ENCODE assay signal across 8 cellular contexts in genomic region chr9:127455299-127455992, GRCh38. TPM values are rescaled to one million over a fixed set of nuclear protein-coding genes. Genes with fewer than 3 reads are reported as not detected.
DNase-seq lines count a peak whose midpoint lies in the region; ATAC-seq and TF ChIP-seq lines count a peak whose summit lies in the region.

No MANE protein-coding gene starts in this region.

- H3K4me3 Mint-ChIP-seq in activated naive CD4-positive, alpha-beta T cell treated with anti-CD3 and anti-CD28 coated beads, Interleukin-2, amount 10 ng/mL, durations not matched to agents 7 days and 5 days: no peak overlapping the region
- peak overlapping the region in 5 of 8 donors; percentile 26 to 79 (median 56) for H3K4me3 Mint-ChIP-seq in naive B cell

- H3K4me1 Mint-ChIP-seq in activated naive CD4-positive, alpha-beta T cell treated with anti-CD3 and anti-CD28 coated beads, Interleukin-2, amount 10 ng/mL, durations not matched to agents 7 days and 5 days: peaks cover 18% of the 10 kb centered on the region
- H3K4me1 Mint-ChIP-seq in naive B cell: peaks cover 25 to 33% (median 27%) of the 10 kb centered on the region in 3 donors

- H3K4me3 ChIP-seq in DOHH2 (ENCODE audit: low read length): peak overlapping the region; percentile 35
- H3K4me3 ChIP-seq in Karpas-422 (ENCODE audit: low read length): no peak overlapping the region

- H3K4me1 ChIP-seq in DOHH2 (ENCODE audit: control insufficient read depth, low read length): peaks cover 16% of the 10 kb centered on the region
- H3K4me1 ChIP-seq in Karpas-422 (ENCODE audit: low read length): peaks cover 22% of the 10 kb centered on the region

- H3K27ac ChIP-seq in DOHH2 (ENCODE audit: low read depth, low read length) (peak overlapping the region; percentile 36), Karpas-422 (ENCODE audit: low read length) (0 out of 2 replicates have a peak overlapping the region, but pooled peaks have one; percentile 29)

- CTCF ChIA-PET in activated naive CD4-positive, alpha-beta T cell treated with anti-CD3 and anti-CD28 coated beads, Interleukin-2, amount 10 ng/mL, durations not matched to agents 7 days and 5 days (lab: Charles Lee): interaction anchor here (0.7 to 1.7 kb wide), 10 partner anchors 10 to 498 kb away, joined by 3 to 7 read pairs (median 3); no protein-coding TSS in a partner anchor

- TF ChIP-seq CTCF in DOHH2 (IDR thresholded peaks at IDR 0.05; ENCODE audit: low read depth, low read length, poor library complexity, severe bottlenecking): peak; percentile 59

- peaks cover 4% of the 10 kb centered on the region for H3K27me3 Mint-ChIP-seq in activated naive CD4-positive, alpha-beta T cell treated with anti-CD3 and anti-CD28 coated beads, Interleukin-2, amount 10 ng/mL, durations not matched to agents 7 days and 5 days
- H3K27me3 Mint-ChIP-seq in naive B cell: no peaks in the 10 kb centered on the region

- H3K4me2 ChIP-seq in DOHH2 (ENCODE audit: low read length) (peak overlapping the region; percentile 46), Karpas-422 (ENCODE audit: low read depth, low read length, poor library complexity, severe bottlenecking) (peak overlapping the region; percentile 22)

- no peaks in the 10 kb centered on the region for H3K27me3 ChIP-seq in DOHH2 (ENCODE audit: control insufficient read depth, low read length)
- H3K27me3 ChIP-seq in Karpas-422 (ENCODE audit: low read length): no peaks in the 10 kb centered on the region

- no peak for ATAC-seq in naive B cell (ENCODE audit: low read depth in 2 of 2)

- H3K27ac Mint-ChIP-seq in activated naive CD4-positive, alpha-beta T cell treated with anti-CD3 and anti-CD28 coated beads, Interleukin-2, amount 10 ng/mL, durations not matched to agents 7 days and 5 days: no peak overlapping the region
- H3K27ac Mint-ChIP-seq in naive B cell: peak overlapping the region in 5 of 6 donors; percentile 17 to 88 (median 56)

- H4K20me1 ChIP-seq in DOHH2 (ENCODE audit: control insufficient read depth, insufficient read depth, low read depth, low read length): peaks cover 3% of the 10 kb centered on the region
- peaks cover 6% of the 10 kb centered on the region for H4K20me1 ChIP-seq in Karpas-422 (ENCODE audit: insufficient read depth, low read depth, low read length)

- peaks cover 36% of the 10 kb centered on the region for H3K36me3 ChIP-seq in DOHH2 (ENCODE audit: control insufficient read depth, low read length)
- H3K36me3 ChIP-seq in Karpas-422 (ENCODE audit: insufficient read depth, low read length): peaks cover 5% of the 10 kb centered on the region

- H3K9me2 ChIP-seq in DOHH2 (replicated peaks; ENCODE audit: control insufficient read depth, low read length) (no peaks in the 10 kb centered on the region), Karpas-422 (replicated peaks; ENCODE audit: insufficient read depth, low read length) (no peaks in the 10 kb centered on the region)

- peak; percentile 69 for DNase-seq in Karpas-422
- DNase-seq in activated naive CD4-positive, alpha-beta T cell treated with anti-CD3 and anti-CD28 coated beads, Interleukin-2, amount 10 ng/mL, durations not matched to agents 7 days and 5 days: peak; percentile 57
- DNase-seq in naive B cell: no peak
- DNase-seq in NCI-H1048 (lab: John Stamatoyannopoulos, UW): no peak
- no peak for DNase-seq in kidney glomerular epithelial cell (lab: John Stamatoyannopoulos, UW)
- no peak for DNase-seq in superior temporal gyrus (ENCODE audit: extremely low spot score)
- no peak for DNase-seq in middle frontal gyrus (ENCODE audit: extremely low spot score, low spot score)

- H3K36me3 Mint-ChIP-seq in activated naive CD4-positive, alpha-beta T cell treated with anti-CD3 and anti-CD28 coated beads, Interleukin-2, amount 10 ng/mL, durations not matched to agents 7 days and 5 days: peaks cover 14% of the 10 kb centered on the region
- H3K36me3 Mint-ChIP-seq in naive B cell: peaks cover 4 to 7% of the 10 kb centered on the region in 2 donors

- H3F3A ChIP-seq in DOHH2 (ENCODE audit: control insufficient read depth, insufficient read depth): peaks cover 10% of the 10 kb centered on the region

- peaks cover 23% of the 10 kb centered on the region for H3K79me2 ChIP-seq in DOHH2 (ENCODE audit: control insufficient read depth, low read length)
- H3K79me2 ChIP-seq in Karpas-422 (ENCODE audit: low read length): peaks cover 20% of the 10 kb centered on the region

- H3K9me3 Mint-ChIP-seq in activated naive CD4-positive, alpha-beta T cell treated with anti-CD3 and anti-CD28 coated beads, Interleukin-2, amount 10 ng/mL, durations not matched to agents 7 days and 5 days: no peaks in the 10 kb centered on the region
- no peaks in the 10 kb centered on the region for H3K9me3 Mint-ChIP-seq in naive B cell

- peak overlapping the region; percentile 36; the same call in 1 of the 2 replicates for H3K9ac ChIP-seq in Karpas-422 (ENCODE audit: low read length)

- no peak overlapping the region for H2AFZ ChIP-seq in Karpas-422 (ENCODE audit: low read length)

- H3K9me3 ChIP-seq in DOHH2 (ENCODE audit: control insufficient read depth, insufficient read depth, low read length): no peaks in the 10 kb centered on the region
- no peaks in the 10 kb centered on the region for H3K9me3 ChIP-seq in Karpas-422 (ENCODE audit: low read length)

RNA-seq across cellular contexts. Expression of gene LRSAM1, which starts 4.1 kb away (rescaled TPM):
- 14.4 and 15.5 TPM in 2 replicates for total RNA-seq in Karpas-422 (2014; rRNA removed; shearing (Covaris generic); ENCODE audit: low replicate concordance)
- 1 to 10 TPM; 4.9 to 9.2 (median 7.0) TPM for polyA plus RNA-seq in naive B cell (ENCODE audit: low read depth in 6 of 6)

RNA-seq across cellular contexts. Expression of gene RPL12, which starts 4.2 kb away (rescaled TPM):
- 2,789 and 3,026 TPM in 2 replicates for total RNA-seq in Karpas-422 (2014; rRNA removed; shearing (Covaris generic); ENCODE audit: low replicate concordance)
- polyA plus RNA-seq in naive B cell (ENCODE audit: low read depth in 6 of 6): 1,000 to 10,000 TPM; 1,582 to 1,976 (median 1,881) TPM

RNA-seq across cellular contexts. Expression of gene ZNF79, which starts 31.3 kb away (rescaled TPM):
- total RNA-seq in Karpas-422 (2014; rRNA removed; shearing (Covaris generic); ENCODE audit: low replicate concordance): 8.1 and 10.5 TPM in 2 replicates
- polyA plus RNA-seq in naive B cell (ENCODE audit: low read depth in 6 of 6): 1 to 10 TPM in 5 of 6 donors, not detected in 1; 5.8 to 8.8 (median 6.2) TPM

RNA-seq across cellular contexts. Expression of gene SLC2A8, which starts 58.5 kb away (rescaled TPM):
- total RNA-seq in Karpas-422 (2014; rRNA removed; shearing (Covaris generic); ENCODE audit: low replicate concordance): 11.3 and 29.4 TPM in 2 replicates
- 10 to 100 TPM in 1 of 6 donors, 1 to 10 TPM in 5; 6.0 to 14.3 (median 8.5) TPM for polyA plus RNA-seq in naive B cell (ENCODE audit: low read depth in 6 of 6)

Comparison
In these comparisons a context has a peak if more than half of its experiments do, and no peak if none do; other contexts are left out.
1. DNase-seq: peak in Karpas-422 (single experiment) and activated naive CD4-positive, alpha-beta T cell treated with anti-CD3 and anti-CD28 coated beads, Interleukin-2, amount 10 ng/mL, durations not matched to agents 7 days and 5 days (single experiment); none in naive B cell (single experiment), NCI-H1048 (single experiment), kidney glomerular epithelial cell (single experiment), superior temporal gyrus (single experiment) and middle frontal gyrus (single experiment).